8 cellular contexts compared by ENCODE assay signal in genomic region chr1:44594871-44595735, GRCh38.
DNase-seq lines count a peak whose midpoint lies in the region; ATAC-seq and TF ChIP-seq lines count a peak whose summit lies in the region.

No MANE protein-coding gene starts in this region.

- peaks cover 0 to 11% (median 0%) of the 10 kb centered on the region in 9 donors for H3K27me3 ChIP-seq in heart left ventricle
- H3K27me3 ChIP-seq in vagina = no peaks in the 10 kb centered on the region

- WGBS in heart left ventricle, 4 donors = 19 to 22% (median 19%) methylated on average over 11 to 14 of the region's 14 CpGs

- H3K27ac ChIP-seq in heart left ventricle (no peak overlapping the region), vagina (no peak overlapping the region)

- TF ChIP-seq CTCF in heart left ventricle (IDR thresholded peaks at IDR 0.05) (peak in 11 of 12 donors; percentile 88 to 99 (median 98)), vagina (IDR thresholded peaks at IDR 0.05) (peak; percentile 78 to 88 (median 85))

- peak; percentile 37 to 57 for DNase-seq in SHP77 (lab: John Stamatoyannopoulos, UW)
- no peak for DNase-seq in SHP77 treated with DMSO at 0.1 percent for 48 hours (lab: John Stamatoyannopoulos, UW)
- DNase-seq in Kasumi-1 (lab: John Stamatoyannopoulos, UW) = peak; percentile 35 to 40
- peak; percentile 27 for DNase-seq in SKM-1 treated with dmso at 0.1 percent for 144 hours (lab: John Stamatoyannopoulos, UW; ENCODE audit: unreplicated experiment)
- peak; percentile 78 for DNase-seq in activated naive CD4-positive, alpha-beta T cell treated with anti-CD3 and anti-CD28 coated beads, Interleukin-2, amount 50 U/mL, for 16 hours
- peak; percentile 77 to 93 (median 79) for DNase-seq in heart left ventricle
- DNase-seq in pulmonary artery endothelial cell (ENCODE audit: low read depth, low spot score) = peak; percentile 19
- no peak for DNase-seq in vagina (ENCODE audit: extremely low spot score in 2 of 2)

- H3K36me3 ChIP-seq in heart left ventricle (no peaks in the 10 kb centered on the region), vagina (no peaks in the 10 kb centered on the region)

- H3K4me3 ChIP-seq in heart left ventricle = no peak overlapping the region
- no peak overlapping the region for H3K4me3 ChIP-seq in vagina

- peak; percentile 92 to 96 (median 94) for ATAC-seq in heart left ventricle

- TF ChIP-seq POLR2A in heart left ventricle (IDR thresholded peaks at IDR 0.05) (no peak), vagina (IDR thresholded peaks at IDR 0.05) (no peak)

- H3K9me3 ChIP-seq in heart left ventricle (no peaks in the 10 kb centered on the region), vagina (no peaks in the 10 kb centered on the region)

- intact Hi-C loops in heart left ventricle (cut with DNase I) = loop anchor here (1.0 to 10.0 kb wide), 11 partner anchors 90 to 590 kb away; partner anchors contain the start of gene DMAP1 (in 2 of the 10)
- intact Hi-C loops in vagina (cut with DNase I) = no loop called here

- H3K4me1 ChIP-seq in heart left ventricle (peaks cover 0 to 3% (median 0%) of the 10 kb centered on the region in 12 donors), vagina (no peaks in the 10 kb centered on the region)

Comparison
In these comparisons a context has a peak if more than half of its experiments do, and no peak if none do; other contexts are left out.
1. DNase-seq: peak in SHP77 (2 of 2), Kasumi-1 (2 of 2), SKM-1 treated with dmso at 0.1 percent for 144 hours (single experiment), activated naive CD4-positive, alpha-beta T cell treated with anti-CD3 and anti-CD28 coated beads, Interleukin-2, amount 50 U/mL, for 16 hours (single experiment), heart left ventricle (5 of 5) and pulmonary artery endothelial cell (single experiment); none in SHP77 treated with DMSO at 0.1 percent for 48 hours (single experiment) and vagina (0 of 2).